17 cellular contexts compared by ENCODE assay signal in genomic region chr4:89123418-89123817, GRCh38. TPM values are rescaled to one million over a fixed set of nuclear protein-coding genes. Genes with fewer than 3 reads are reported as not detected.
DNase-seq lines count a peak whose midpoint lies in the region; ATAC-seq, FAIRE-seq and TF ChIP-seq lines count a peak whose summit lies in the region.
"Had no signal": no experiment of that assay in that cellular context is flagged by ENCODE, and none has a peak within 500 bp of the region (broad histone marks: within the 10 kb centered on the region; RNA-seq: fewer than 3 reads in every experiment).

No MANE protein-coding gene starts in this region.

- H3K9me3 ChIP-seq in small intestine (ENCODE audit: control insufficient read depth, low read depth) (no peaks in the 10 kb centered on the region), psoas muscle (no peaks in the 10 kb centered on the region)

- DNase-seq in HT-29 (ENCODE audit: low spot score) (peak; percentile 69), MCF 10A (ENCODE audit: unreplicated experiment) (peak; percentile 56), kidney tubule cell (ENCODE audit: low spot score) (peak; percentile 90), small intestine (peak; percentile 81), psoas muscle (no peak), KBM-7 (no peak)
- DNase-seq: activated naive CD8-positive, alpha-beta T cell treated with anti-CD3 and anti-CD28 coated beads for 36 hours; Kasumi-1; naive thymus-derived CD8-positive, alpha-beta T cell; NCI-H1694; SHP77; stimulated activated naive CD8-positive, alpha-beta T cell treated with anti-CD3 and anti-CD28 coated beads, Interleukin-15, amount 100 ng/mL, for 72 hours had no signal

- H3K36me3 Mint-ChIP-seq in MCF 10A (ENCODE audit: insufficient read depth, unreplicated experiment): peaks cover 8% of the 10 kb centered on the region
- H3K36me3 Mint-ChIP-seq: activated naive CD8-positive, alpha-beta T cell treated with anti-CD3 and anti-CD28 coated beads for 36 hours; naive thymus-derived CD8-positive, alpha-beta T cell had no signal

- H3K27me3 ChIP-seq in small intestine (ENCODE audit: control insufficient read depth in 2 of 2, insufficient read depth in 2 of 2, low read length in 2 of 2) (no peaks in the 10 kb centered on the region), psoas muscle (ENCODE audit: insufficient read depth in 3 of 3, low read length in 2 of 3) (no peaks in the 10 kb centered on the region)

- no peaks in the 10 kb centered on the region for H3K36me3 ChIP-seq in small intestine (ENCODE audit: control insufficient read depth in 2 of 2, insufficient read depth in 2 of 2, low read length in 2 of 2)
- H3K36me3 ChIP-seq in psoas muscle (ENCODE audit: insufficient read depth in 1 of 2, low read depth in 1 of 2): no peaks in the 10 kb centered on the region

- intact Hi-C loops in MCF 10A (cut with micrococcal nuclease) (no loop called here), psoas muscle (cut with DNase I) (no loop called here)

- BruUV-seq in MCF 10A (replicated peaks; lab: Mats Ljungman, UMichigan): no TSS peak

- no peaks in the 10 kb centered on the region for H3K9me3 Mint-ChIP-seq in MCF 10A (ENCODE audit: unreplicated experiment)
- H3K9me3 Mint-ChIP-seq: activated naive CD8-positive, alpha-beta T cell treated with anti-CD3 and anti-CD28 coated beads for 36 hours; stimulated activated naive CD8-positive, alpha-beta T cell treated with anti-CD3 and anti-CD28 coated beads, Interleukin-15, amount 100 ng/mL, for 72 hours had no signal

- CTCF ChIA-PET in MCF 10A (lab: Yijun Ruan, JAX): interaction anchor here (0.7 to 1.5 kb wide), 3 partner anchors 10 to 387 kb away, joined by 3 to 7 read pairs (median 5); no protein-coding TSS in a partner anchor

- H3K27ac Mint-ChIP-seq in MCF 10A (ENCODE audit: low read depth, unreplicated experiment): peak overlapping the region; percentile 93
- H3K27ac Mint-ChIP-seq: activated naive CD8-positive, alpha-beta T cell treated with anti-CD3 and anti-CD28 coated beads for 36 hours; naive thymus-derived CD8-positive, alpha-beta T cell; stimulated activated naive CD8-positive, alpha-beta T cell treated with anti-CD3 and anti-CD28 coated beads, Interleukin-15, amount 100 ng/mL, for 72 hours had no signal

- H3K4me1 ChIP-seq in small intestine (ENCODE audit: control insufficient read depth in 2 of 2, insufficient read depth in 1 of 2, low read depth in 1 of 2, low read length in 1 of 2) (peaks cover 0 to 10% of the 10 kb centered on the region in 2 donors), psoas muscle (no peaks in the 10 kb centered on the region)

- in situ Hi-C loops in KBM-7 (cut with MboI; ENCODE audit: low pct_unique_long_range_greater_than_20kb, low sequenced_read_pairs): no loop called here

- H3K4me1 Mint-ChIP-seq in MCF 10A (ENCODE audit: insufficient read depth, unreplicated experiment): peaks cover 20% of the 10 kb centered on the region
- H3K4me1 Mint-ChIP-seq: naive thymus-derived CD8-positive, alpha-beta T cell had no signal

- H3K4me3 ChIP-seq in small intestine (ENCODE audit: low read depth in 1 of 2, low read length in 2 of 2) (no peak overlapping the region), psoas muscle (no peak overlapping the region)

- no peaks in the 10 kb centered on the region for H3K27me3 Mint-ChIP-seq in MCF 10A (ENCODE audit: insufficient read depth, unreplicated experiment)
- H3K27me3 Mint-ChIP-seq: stimulated activated naive CD8-positive, alpha-beta T cell treated with anti-CD3 and anti-CD28 coated beads, Interleukin-15, amount 100 ng/mL, for 72 hours had no signal

- WGBS in small intestine, 3 donors: 32 to 62% (median 36%) methylated on average over 6 of the region's 6 CpGs
- WGBS in psoas muscle, 3 donors: 92 to 93% (median 93%) methylated on average over 6 of the region's 6 CpGs

- no peak for FAIRE-seq in small intestine (lab: Jason Lieb, UNC)
- FAIRE-seq: GM12891, H1 had no signal

- ATAC-seq in GM19455 (IDR thresholded peaks at IDR 0.05; ENCODE audit: unreplicated experiment) (no peak), psoas muscle (no peak), GM18873 (IDR thresholded peaks at IDR 0.05; ENCODE audit: low FRiP score, unreplicated experiment) (no peak)
- ATAC-seq: naive thymus-derived CD8-positive, alpha-beta T cell; stimulated activated naive CD8-positive, alpha-beta T cell treated with anti-CD3 and anti-CD28 coated beads, Interleukin-15, amount 100 ng/mL, for 72 hours had no signal

- H3K27ac ChIP-seq in small intestine (ENCODE audit: low read depth in 1 of 2, low read length in 1 of 2) (peak overlapping the region; percentile 62 to 77), psoas muscle (no peak overlapping the region)
- H3K27ac ChIP-seq: VCaP had no signal

- TF ChIP-seq CTCF in MCF 10A (IDR thresholded peaks at IDR 0.05; ENCODE audit: unreplicated experiment): no peak
- TF ChIP-seq CTCF in psoas muscle (IDR thresholded peaks at IDR 0.05): no peak

- peak overlapping the region; percentile 17 for H3K4me3 Mint-ChIP-seq in MCF 10A (ENCODE audit: unreplicated experiment)
- H3K4me3 Mint-ChIP-seq: activated naive CD8-positive, alpha-beta T cell treated with anti-CD3 and anti-CD28 coated beads for 36 hours; naive thymus-derived CD8-positive, alpha-beta T cell; stimulated activated naive CD8-positive, alpha-beta T cell treated with anti-CD3 and anti-CD28 coated beads, Interleukin-15, amount 100 ng/mL, for 72 hours had no signal

- POLR2A ChIA-PET in MCF 10A (lab: Yijun Ruan, JAX): interaction anchor here (0.5 to 3.2 kb wide), 9 partner anchors 9 to 534 kb away, joined by 3 to 32 read pairs (median 10); partner anchors contain the start of genes FAM13A and TIGD2

RNA-seq across cellular contexts. Expression of gene TIGD2, which starts 12.1 kb away (rescaled TPM):
- total RNA-seq in HT-29 (2014; rRNA removed; shearing (Covaris generic)): 4.8 and 7.2 TPM in 2 replicates
- total RNA-seq in MCF 10A (2022) (15.1 and 15.5 TPM in 2 replicates), psoas muscle (1 to 10 TPM; 1.5 to 4.4 (median 2.7) TPM)
- polyA plus RNA-seq in small intestine (1 to 10 TPM; 4.1 to 5.6 (median 5.3) TPM), psoas muscle (1 to 10 TPM; 1.6 to 3.0 (median 1.8) TPM)

Comparison
In these comparisons a context has a peak if more than half of its experiments do, and no peak if none do; other contexts are left out.
1. DNase-seq: peak in HT-29 (single experiment), MCF 10A (single experiment), kidney tubule cell (single experiment) and small intestine (single experiment); none in psoas muscle (0 of 2) and KBM-7 (single experiment).